Comparison of ENCODE assay signal across 9 cellular contexts in the genomic region with DNA sequence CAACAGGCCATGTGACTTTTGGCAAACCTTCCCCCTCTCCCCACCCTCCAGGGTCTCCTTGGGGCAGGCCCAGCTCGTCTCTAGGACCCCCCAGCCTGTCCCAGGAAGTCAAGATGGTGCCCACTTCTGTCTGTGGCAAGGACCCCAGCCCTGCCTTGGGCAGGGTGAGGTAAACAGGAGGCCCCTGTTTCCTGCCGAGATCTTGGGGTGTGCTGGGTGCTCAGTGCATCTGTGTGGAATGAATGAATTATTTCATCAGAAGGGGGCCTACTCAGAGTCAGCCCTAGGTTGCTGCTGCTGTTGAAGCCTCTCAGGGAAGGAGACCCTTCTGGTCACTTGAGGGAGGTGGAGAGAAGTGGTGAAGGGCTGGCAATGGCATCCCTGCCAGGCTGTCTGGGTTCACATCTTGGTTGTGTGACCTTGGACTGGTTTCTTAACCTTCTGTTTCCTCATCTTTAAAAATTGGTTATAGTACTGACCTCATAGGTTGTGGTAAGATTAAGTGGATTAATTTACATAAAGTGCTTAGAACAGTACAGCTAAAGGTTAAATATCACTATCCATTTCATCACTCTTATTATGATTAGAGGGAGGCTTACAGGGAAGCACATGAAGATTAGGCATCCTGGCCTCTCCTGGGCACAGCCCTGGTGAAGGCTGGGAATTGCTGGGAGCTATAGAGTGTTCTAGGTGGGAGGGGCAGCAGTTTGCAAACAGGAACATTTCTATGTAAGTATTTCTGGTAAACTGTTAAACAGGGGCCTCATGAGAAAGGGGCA.
DNase-seq lines count a peak whose midpoint lies in the region; ATAC-seq and TF ChIP-seq lines count a peak whose summit lies in the region.
"Had no signal": no experiment of that assay in that cellular context is flagged by ENCODE, and none has a peak within 500 bp of the region (broad histone marks: within the 10 kb centered on the region; RNA-seq: fewer than 3 reads in every experiment).

No MANE protein-coding gene starts in this region.

- H3K36me3 ChIP-seq in left ventricle myocardium inferior (peaks cover 20% of the 10 kb centered on the region), vagina (peaks cover 0 to 22% of the 10 kb centered on the region in 2 donors)

- H3K4me1 ChIP-seq in left ventricle myocardium inferior (peaks cover 100% of the 10 kb centered on the region), vagina (peaks cover 97% of the 10 kb centered on the region)

- no peaks in the 10 kb centered on the region for H3K9me3 ChIP-seq in left ventricle myocardium inferior (replicated peaks)
- no peaks in the 10 kb centered on the region for H3K9me3 ChIP-seq in vagina

- H3K4me3 Mint-ChIP-seq in activated naive CD8-positive, alpha-beta T cell treated with anti-CD3 and anti-CD28 coated beads for 36 hours: peak overlapping the region; percentile 65
- H3K4me3 Mint-ChIP-seq in mesothelial cell of epicardium: no peak overlapping the region

- TF ChIP-seq POLR2A in vagina (IDR thresholded peaks at IDR 0.05): no peak

- peak overlapping the region; percentile 99 for H3K27ac ChIP-seq in left ventricle myocardium inferior (replicated peaks)
- peak overlapping the region; percentile 88 for H3K27ac ChIP-seq in vagina

- no peak overlapping the region for H3K4me3 ChIP-seq in left ventricle myocardium inferior
- H3K4me3 ChIP-seq in vagina: no peak overlapping the region

- H3K27me3 ChIP-seq in left ventricle myocardium inferior (ENCODE audit: low read depth) (no peaks in the 10 kb centered on the region), vagina (no peaks in the 10 kb centered on the region)

- DNase-seq in left ventricle myocardium inferior (no peak), cardiac septum (ENCODE audit: low spot score) (no peak), mesothelial cell of epicardium (ENCODE audit: low spot score in 2 of 2, unreplicated experiment in 2 of 2) (no peak), vagina (ENCODE audit: extremely low spot score in 2 of 2) (no peak), AG08396 (ENCODE audit: low spot score) (no peak)
- no peak for DNase-seq in activated naive CD8-positive, alpha-beta T cell treated with anti-CD3 and anti-CD28 coated beads for 36 hours
- DNase-seq in central memory CD4-positive, alpha-beta T cell: no peak
- DNase-seq: NCI-H2081 treated with DMSO at 0.1 percent for 48 hours had no signal

- peaks cover 39% of the 10 kb centered on the region for H3K4me1 Mint-ChIP-seq in activated naive CD8-positive, alpha-beta T cell treated with anti-CD3 and anti-CD28 coated beads for 36 hours
- peaks cover 49% of the 10 kb centered on the region for H3K4me1 Mint-ChIP-seq in mesothelial cell of epicardium

- TF ChIP-seq CTCF in left ventricle myocardium inferior (IDR thresholded peaks at IDR 0.05; ENCODE audit: borderline replicate concordance) (no peak), mesothelial cell of epicardium (IDR thresholded peaks at IDR 0.05; ENCODE audit: unreplicated experiment) (no peak), vagina (IDR thresholded peaks at IDR 0.05) (no peak)

- intact Hi-C loops in left ventricle myocardium inferior (cut with micrococcal nuclease) (no loop called here), cardiac septum (cut with DNase I) (no loop called here), vagina (cut with DNase I) (no loop called here)

- H3K9me3 Mint-ChIP-seq in activated naive CD8-positive, alpha-beta T cell treated with anti-CD3 and anti-CD28 coated beads for 36 hours: no peaks in the 10 kb centered on the region
- no peaks in the 10 kb centered on the region for H3K9me3 Mint-ChIP-seq in mesothelial cell of epicardium

- no peak for ATAC-seq in GM19023 (IDR thresholded peaks at IDR 0.05; ENCODE audit: unreplicated experiment)

- peak overlapping the region; percentile 92 for H3K27ac Mint-ChIP-seq in activated naive CD8-positive, alpha-beta T cell treated with anti-CD3 and anti-CD28 coated beads for 36 hours
- peak overlapping the region; percentile 70 for H3K27ac Mint-ChIP-seq in mesothelial cell of epicardium

- no peaks in the 10 kb centered on the region for H3K27me3 Mint-ChIP-seq in activated naive CD8-positive, alpha-beta T cell treated with anti-CD3 and anti-CD28 coated beads for 36 hours
- no peaks in the 10 kb centered on the region for H3K27me3 Mint-ChIP-seq in mesothelial cell of epicardium (ENCODE audit: low read depth)

- no peaks in the 10 kb centered on the region for H3K36me3 Mint-ChIP-seq in activated naive CD8-positive, alpha-beta T cell treated with anti-CD3 and anti-CD28 coated beads for 36 hours
- H3K36me3 Mint-ChIP-seq in mesothelial cell of epicardium: peaks cover 11% of the 10 kb centered on the region
